In the genomic region with DNA sequence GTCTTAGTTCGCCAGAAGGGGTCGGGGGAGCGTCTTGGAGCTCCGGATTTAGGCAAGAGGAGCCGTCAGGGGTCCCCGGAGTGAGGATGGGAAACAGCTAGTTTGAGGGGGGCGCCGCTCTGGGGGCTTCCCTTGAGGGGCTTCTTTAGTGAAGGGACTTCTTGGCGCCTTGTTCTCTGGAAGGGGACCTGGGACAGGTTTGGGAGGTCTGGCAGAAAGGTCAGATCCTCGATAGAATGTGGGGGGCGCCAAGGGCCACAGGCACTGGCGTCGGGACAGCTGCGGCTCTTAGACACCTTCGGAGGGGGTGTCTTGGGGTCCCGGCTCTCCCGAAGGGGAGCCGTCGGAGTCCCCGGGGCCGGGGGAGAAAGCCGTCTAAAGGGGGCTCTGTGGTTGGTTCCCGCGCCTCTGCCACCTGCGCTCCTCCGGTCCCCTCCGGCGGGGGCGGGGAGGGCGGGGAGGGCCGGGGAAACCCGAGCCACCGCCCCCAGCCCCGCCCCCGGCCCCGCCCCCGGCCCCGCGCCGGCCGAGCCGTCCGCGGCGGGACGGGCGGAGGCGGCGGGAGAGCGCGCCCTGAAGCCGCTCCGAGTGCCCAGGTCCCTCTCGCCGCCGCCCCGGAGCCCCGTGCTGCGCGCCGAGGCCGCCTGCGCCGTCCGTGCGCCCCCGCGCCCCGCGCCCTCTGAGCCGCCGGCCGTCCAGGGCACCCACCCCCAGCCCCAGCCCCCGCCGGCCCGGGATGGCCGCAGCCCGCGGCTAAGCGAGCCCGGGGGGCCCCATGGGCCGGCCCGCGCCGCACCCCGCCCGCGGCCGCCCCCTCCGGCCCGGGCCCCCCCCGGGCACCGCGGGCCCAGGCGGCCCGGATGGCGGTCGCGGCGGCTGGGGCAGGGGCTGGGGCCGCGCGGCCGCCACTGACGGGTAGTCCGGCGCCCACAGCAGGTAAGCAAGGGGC, we compare ENCODE assay signal across 7 cellular contexts. TPM values are rescaled to one million over a fixed set of nuclear protein-coding genes. Genes with fewer than 3 reads are reported as not detected.
DNase-seq lines count a peak whose midpoint lies in the region; ATAC-seq, FAIRE-seq and TF ChIP-seq lines count a peak whose summit lies in the region.

A gene with protein sequence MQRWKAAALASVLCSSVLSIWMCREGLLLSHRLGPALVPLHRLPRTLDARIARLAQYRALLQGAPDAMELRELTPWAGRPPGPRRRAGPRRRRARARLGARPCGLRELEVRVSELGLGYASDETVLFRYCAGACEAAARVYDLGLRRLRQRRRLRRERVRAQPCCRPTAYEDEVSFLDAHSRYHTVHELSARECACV (plus strand): TSS at position 552 of the 949 bp plus-strand sequence. CDS start 19,099 bp downstream, outside the sequence.

- H3K9me3 ChIP-seq in GM12878 (replicated peaks; ENCODE audit: control insufficient read depth, insufficient read depth, low read length) (no peaks in the 10 kb centered on the region), suprapubic skin (no peaks in the 10 kb centered on the region)

- TF ChIP-seq POLR2A in GM12878 (IDR thresholded peaks at IDR 0.05; ENCODE audit: low read depth, low read length) = no peak
- TF ChIP-seq POLR2A in suprapubic skin (IDR thresholded peaks at IDR 0.05) = no peak

- peak within 1 kb of the TSS; percentile 80; the same call in 1 of the 2 replicates for H2AFZ ChIP-seq in GM12878 (ENCODE audit: control insufficient read depth, low read depth, low read length)

- in situ Hi-C loops in SK-MEL-5 (cut with HindIII; ENCODE audit: low pct_unique_long_range_greater_than_20kb, low sequenced_read_pairs) = no loop called here
- in situ Hi-C loops in GM12878 (cut with MboI) = loop anchor here (5.0 kb wide), 1 partner anchor 218 kb away; no protein-coding TSS in a partner anchor

- no peak for TF ChIP-seq RAD21 in GM12878 (IDR thresholded peaks at IDR 0.05; ENCODE audit: insufficient read depth, low read depth, low read length)

- RAD21 ChIA-PET in GM12878 (lab: Charles Lee; ENCODE audit: unreplicated experiment) = interaction anchor here (0.6 to 2.1 kb wide), 12 partner anchors 15 to 549 kb away, joined by 3 to 15 read pairs (median 6); a partner anchor contains a TSS

- no peaks in the 10 kb centered on the region for H4K20me1 ChIP-seq in GM12878 (ENCODE audit: control insufficient read depth, insufficient read depth)

- BruUV-seq in GM12878 (replicated peaks; lab: Mats Ljungman, UMichigan) = no TSS peak

- DNase-seq in HFF-Myc (ENCODE audit: extremely low read depth, low read depth) = no peak
- DNase-seq in SK-MEL-5 (ENCODE audit: low read depth, low spot score) = peak; percentile 29
- no peak for DNase-seq in GM12878 (ENCODE audit: low read depth, low spot score)
- DNase-seq in left lobe of liver (ENCODE audit: low spot score) = peak; percentile 73
- no peak for DNase-seq in suprapubic skin (ENCODE audit: low spot score in 2 of 2)
- DNase-seq in amniotic stem cell (lab: John Stamatoyannopoulos, UW) = no peak

- TF ChIP-seq CTCF in HFF-Myc (IDR thresholded peaks at IDR 0.05; ENCODE audit: low read depth, low read length, missing control alignments) (no peak), GM12878 (IDR thresholded peaks at IDR 0.05 in 2 of 3, conservative IDR thresholded peaks at IDR 0.05 in 1 of 3; ENCODE audit: control insufficient read depth in 2 of 3, extremely low read depth in 1 of 3, insufficient read depth in 1 of 3, low read depth in 3 of 3, low read length in 3 of 3) (no peak), suprapubic skin (IDR thresholded peaks at IDR 0.05) (no peak)

- ATAC-seq in GM12878 (peak; percentile 44), left lobe of liver (peak; percentile 51), HG03135 (IDR thresholded peaks at IDR 0.05; ENCODE audit: unreplicated experiment) (no peak)

- peak within 1 kb of the TSS; percentile 97 for H3K4me2 ChIP-seq in GM12878 (ENCODE audit: control insufficient read depth, insufficient read depth)

- POLR2A ChIA-PET in GM12878 (lab: Charles Lee) = interaction anchor here (1.3 to 1.4 kb wide), 2 partner anchors 14 to 99 kb away, joined by 4 to 7 read pairs; a partner anchor contains a TSS

- 10% methylated on average over 31 of the region's 107 CpGs for WGBS in GM12878 (ENCODE audit: insufficient coverage, insufficient replicate concordance, low lambda C conversion rate, missing lambda C conversion rate)
- 2% methylated on average over 17 of the region's 107 CpGs for WGBS in suprapubic skin

- peak within 1 kb of the TSS; percentile 48 for H3K4me3 ChIP-seq in HFF-Myc (replicated peaks; ENCODE audit: low read depth, low read length)
- H3K4me3 ChIP-seq in GM12878 = no peak within 1 kb of the TSS
- peak within 1 kb of the TSS; percentile 36 for H3K4me3 ChIP-seq in suprapubic skin

- H3K27me3 ChIP-seq in GM12878 (replicated peaks in 1 of 2; ENCODE audit: control insufficient read depth in 2 of 2, insufficient read depth in 2 of 2, low read length in 1 of 2) (no peaks in the 10 kb centered on the region; a peak in 2 of 4 replicates), suprapubic skin (peaks cover 16% of the 10 kb centered on the region)

- H3K4me1 ChIP-seq in GM12878 (ENCODE audit: control insufficient read depth, insufficient read depth, low read length) = peaks cover 7% of the 10 kb centered on the region
- peaks cover 43% of the 10 kb centered on the region for H3K4me1 ChIP-seq in suprapubic skin

- SMC1A ChIA-PET in GM12878 (lab: Charles Lee; ENCODE audit: uncharacterized antibody, unreplicated experiment) = interaction anchor here (0.6 to 1.9 kb wide), 13 partner anchors 9 to 224 kb away, joined by 3 to 13 read pairs (median 3); a partner anchor contains a TSS

- no peaks in the 10 kb centered on the region for H3K36me3 ChIP-seq in GM12878 (ENCODE audit: control insufficient read depth in 2 of 2, insufficient read depth in 2 of 2, low read length in 1 of 2)
- H3K36me3 ChIP-seq in suprapubic skin = no peaks in the 10 kb centered on the region

- no peaks in the 10 kb centered on the region for H3K79me2 ChIP-seq in GM12878 (ENCODE audit: control insufficient read depth, insufficient read depth, low read length)

- CTCF ChIA-PET in GM12878 (lab: Yijun Ruan, JAX) = interaction anchor here (0.5 to 1.7 kb wide), 49 partner anchors 7 to 1238 kb away, joined by 3 to 45 read pairs (median 4); a partner anchor contains a TSS

- TF ChIP-seq EP300 in GM12878 (IDR thresholded peaks at IDR 0.05; ENCODE audit: borderline replicate concordance in 1 of 2, control insufficient read depth in 1 of 2, low read depth in 2 of 2, low read length in 2 of 2) (no peak), suprapubic skin (IDR thresholded peaks at IDR 0.05) (no peak)

- no peak for FAIRE-seq in GM12878 (lab: Jason Lieb, UNC)

- H3K27ac ChIP-seq in GM12878 (ENCODE audit: control insufficient read depth, insufficient read depth) = no peak within 1 kb of the TSS
- H3K27ac ChIP-seq in suprapubic skin = peak within 1 kb of the TSS; percentile 55

- H3K9ac ChIP-seq in GM12878 (ENCODE audit: control insufficient read depth, insufficient read depth, low read length) = no peak within 1 kb of the TSS

- intact Hi-C loops in GM12878 (cut with micrococcal nuclease; ENCODE audit: unreplicated experiment) = loop anchor here (2.0 to 10.0 kb wide), 2 partner anchors 80 to 220 kb away; no protein-coding TSS in a partner anchor

TF ChIP-seq in GM12878, 131 proteins besides CTCF, POLR2A, EP300 and RAD21:
- TF ChIP-seq EGR1 (IDR thresholded peaks at IDR 0.05; ENCODE audit: borderline replicate concordance in 1 of 2, low read depth in 2 of 2, low read length in 2 of 2) = peak in 1 of 2 experiments; percentile 34; a peak in 1 of 3 replicates
- TF ChIP-seq, protein P1, sequence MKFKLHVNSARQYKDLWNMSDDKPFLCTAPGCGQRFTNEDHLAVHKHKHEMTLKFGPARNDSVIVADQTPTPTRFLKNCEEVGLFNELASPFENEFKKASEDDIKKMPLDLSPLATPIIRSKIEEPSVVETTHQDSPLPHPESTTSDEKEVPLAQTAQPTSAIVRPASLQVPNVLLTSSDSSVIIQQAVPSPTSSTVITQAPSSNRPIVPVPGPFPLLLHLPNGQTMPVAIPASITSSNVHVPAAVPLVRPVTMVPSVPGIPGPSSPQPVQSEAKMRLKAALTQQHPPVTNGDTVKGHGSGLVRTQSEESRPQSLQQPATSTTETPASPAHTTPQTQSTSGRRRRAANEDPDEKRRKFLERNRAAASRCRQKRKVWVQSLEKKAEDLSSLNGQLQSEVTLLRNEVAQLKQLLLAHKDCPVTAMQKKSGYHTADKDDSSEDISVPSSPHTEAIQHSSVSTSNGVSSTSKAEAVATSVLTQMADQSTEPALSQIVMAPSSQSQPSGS (IDR thresholded peaks at IDR 0.05; ENCODE audit: low read length) = no peak
- no peak for TF ChIP-seq ZZZ3 (IDR thresholded peaks at IDR 0.05; ENCODE audit: control insufficient read depth, insufficient read length, low read depth)
- no peak for TF ChIP-seq LARP7 (IDR thresholded peaks at IDR 0.05)
- no peak for TF ChIP-seq BCL11A (IDR thresholded peaks at IDR 0.05; ENCODE audit: low read depth, low read length)
- TF ChIP-seq ZNF207 (IDR thresholded peaks at IDR 0.05; ENCODE audit: borderline replicate concordance) = no peak
- TF ChIP-seq CBX3 (IDR thresholded peaks at IDR 0.05; ENCODE audit: borderline replicate concordance, low read depth) = no peak
- TF ChIP-seq CBFB (IDR thresholded peaks at IDR 0.05; ENCODE audit: low read depth) = no peak
- TF ChIP-seq CEBPB (IDR thresholded peaks at IDR 0.05; ENCODE audit: borderline replicate concordance in 1 of 2, low read depth in 2 of 2, low read length in 2 of 2) = no peak

RNA-seq across cellular contexts. Expression of the gene that starts here (rescaled TPM):
- 2.7 and 4.8 TPM in 2 replicates for total RNA-seq in SK-MEL-5 (2014; rRNA removed; shearing (Covaris generic))
- polyA plus RNA-seq in SK-MEL-5 (2015; cell fraction: cytosol; rRNA removed) = 5.8 and 6.0 TPM in 2 replicates
- 2.8 and 3.1 TPM in 2 replicates for polyA plus RNA-seq in SK-MEL-5 (2015; cell fraction: nucleus; rRNA removed)
- total RNA-seq in GM12878 (2013; cell fraction: nucleolus; rRNA removed) = not detected in 2 replicates
- total RNA-seq in GM12878 (2014; rRNA removed) (not detected in 2 replicates), GM12878 (2014; rRNA removed; fragmentation: Illumina TruSeq; extraction: Trizol) (not detected in 2 replicates), GM12878 (2021) (not detected in 2 replicates), left lobe of liver (16.7 TPM), suprapubic skin (1 to 10 TPM; 3.7 to 9.1 (median 6.6) TPM)
- not detected for polyA plus RNA-seq in GM12878 (2011; ENCODE audit: low read depth)
- polyA plus RNA-seq in GM12878 (2011; rRNA removed) (not detected in 2 replicates), GM12878 (2014; fragmentation: Illumina TruSeq; extraction: Trizol) (not detected in 2 replicates), GM12878 (2014; fragmentation: Nextera tagmentation; extraction: Ambion mirVana) (not detected), GM12878 (2014; rRNA removed) (0.28 TPM in 1 of 2 replicates, not detected in the other), GM12878 (2016; fragmentation: Nextera tagmentation; extraction: Ambion mirVana) (not detected)
- not detected in 2 replicates for polyA plus RNA-seq in GM12878 (2011; cell fraction: cytosol; rRNA removed)
- polyA plus RNA-seq in GM12878 (2011; cell fraction: nucleus; rRNA removed) = not detected in 2 replicates
- not detected in 2 replicates for polyA plus RNA-seq in GM12878 (2012)
- polyA minus RNA-seq in GM12878 (2011; rRNA and poly(A)+ RNA removed) = not detected in 2 replicates
- not detected in 2 replicates for polyA minus RNA-seq in GM12878 (2011; cell fraction: cytosol; rRNA and poly(A)+ RNA removed)
- not detected in 2 replicates for polyA minus RNA-seq in GM12878 (2011; cell fraction: nucleus; rRNA and poly(A)+ RNA removed)

Comparison
In these comparisons a context has a peak if more than half of its experiments do, and no peak if none do; other contexts are left out.
1. Peak in ATAC-seq and H3K4me2 ChIP-seq in GM12878; RNA of the gene not detected or under 1 TPM.
2. DNase-seq: peak in SK-MEL-5 (single experiment) and left lobe of liver (single experiment); none in HFF-Myc (single experiment), GM12878 (single experiment), suprapubic skin (0 of 2) and amniotic stem cell (single experiment).